Comparison of ENCODE assay signal across 29 cellular contexts in the genomic region with DNA sequence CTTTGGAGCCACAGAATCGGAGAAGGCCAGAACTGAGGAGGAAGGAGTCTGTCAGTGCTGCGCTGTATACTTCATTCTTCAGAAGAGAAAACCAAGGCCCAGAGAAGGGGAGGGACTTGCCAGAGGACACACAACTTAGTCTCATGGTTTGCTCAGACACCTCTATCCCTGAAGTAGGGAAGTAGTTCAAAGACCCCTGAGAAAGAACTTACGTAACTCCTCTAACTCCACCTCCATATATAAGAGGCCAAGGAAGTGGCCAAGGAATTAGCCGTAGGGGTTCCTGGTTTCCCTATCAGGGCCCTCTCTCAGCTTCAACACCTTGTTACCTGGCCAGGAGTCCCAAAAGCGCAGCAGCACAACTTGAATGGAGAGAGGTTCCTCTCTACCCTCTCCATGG. TPM values are rescaled to one million over a fixed set of nuclear protein-coding genes. Genes with fewer than 3 reads are reported as not detected.
DNase-seq lines count a peak whose midpoint lies in the region; ATAC-seq, FAIRE-seq and TF ChIP-seq lines count a peak whose summit lies in the region.
"Had no signal": no experiment of that assay in that cellular context is flagged by ENCODE, and none has a peak within 500 bp of the region (broad histone marks: within the 10 kb centered on the region; RNA-seq: fewer than 3 reads in every experiment).

No MANE protein-coding gene starts in this region.

- ATAC-seq in GM23338 = no peak
- ATAC-seq: HepG2, psoas muscle had no signal

- H3K4me3 Mint-ChIP-seq in GM23338 = no peak overlapping the region
- H3K4me3 Mint-ChIP-seq: immature natural killer cell; naive thymus-derived CD4-positive, alpha-beta T cell had no signal

- no peak overlapping the region for H3K4me3 ChIP-seq in GM23338
- H3K4me3 ChIP-seq in PC-9 = no peak overlapping the region; the same call in 1 of the 2 replicates
- no peak overlapping the region for H3K4me3 ChIP-seq in keratinocyte (ENCODE audit: control insufficient read depth in 2 of 3, extremely low read depth in 1 of 3, insufficient read depth in 2 of 3, low read depth in 1 of 3, low read length in 3 of 3)
- no peak overlapping the region for H3K4me3 ChIP-seq in skin epidermis
- no peak overlapping the region for H3K4me3 ChIP-seq in BE2C (ENCODE audit: low read depth, low read length)
- H3K4me3 ChIP-seq: psoas muscle, SJCRH30 had no signal

- no peak overlapping the region for H3K27ac Mint-ChIP-seq in GM23338
- H3K27ac Mint-ChIP-seq: immature natural killer cell had no signal

- H3K4me1 ChIP-seq in GM23338 (ENCODE audit: insufficient read depth) (peaks cover 7% of the 10 kb centered on the region), PC-9 (replicated peaks; ENCODE audit: insufficient read depth) (peaks cover 84% of the 10 kb centered on the region), keratinocyte (ENCODE audit: control insufficient read depth, extremely low read depth, insufficient read depth, low read length) (peaks cover 53% of the 10 kb centered on the region), BE2C (no peaks in the 10 kb centered on the region)
- H3K4me1 ChIP-seq: psoas muscle had no signal

- CTCF ChIA-PET in PC-9 (lab: Charles Lee) = interaction anchor here (0.7 to 0.8 kb wide), 2 partner anchors 69 to 71 kb away, joined by 3 to 6 read pairs; a partner anchor contains a TSS

- H3K79me2 ChIP-seq in GM23338 (replicated peaks; ENCODE audit: insufficient read depth) (no peaks in the 10 kb centered on the region), PC-9 (ENCODE audit: low read depth) (peaks cover 38% of the 10 kb centered on the region), keratinocyte (ENCODE audit: control insufficient read depth, insufficient read depth, low read length) (no peaks in the 10 kb centered on the region)

- no peaks in the 10 kb centered on the region for H3K9me1 ChIP-seq in keratinocyte (ENCODE audit: control insufficient read depth, extremely low read depth, insufficient read depth, low read length)

- peaks cover 17% of the 10 kb centered on the region for H3K4me1 Mint-ChIP-seq in GM23338
- H3K4me1 Mint-ChIP-seq: immature natural killer cell had no signal

- H3K9me2 ChIP-seq in GM23338 (ENCODE audit: insufficient read depth) = peaks cover 5% of the 10 kb centered on the region; the same call in 1 of the 2 replicates
- no peaks in the 10 kb centered on the region for H3K9me2 ChIP-seq in PC-9 (ENCODE audit: insufficient read depth)

- H3K9me3 ChIP-seq in PC-9 (ENCODE audit: insufficient read depth, low read depth) (no peaks in the 10 kb centered on the region), keratinocyte (ENCODE audit: control insufficient read depth, low read depth, low read length) (no peaks in the 10 kb centered on the region), BE2C (no peaks in the 10 kb centered on the region)
- H3K9me3 ChIP-seq: neutrophil, psoas muscle, SJCRH30 had no signal

- H3K27me3 Mint-ChIP-seq in GM23338 (ENCODE audit: insufficient read depth, low read depth, poor library complexity) = peaks cover 11% of the 10 kb centered on the region

- H3K4me2 ChIP-seq in GM23338 (no peak overlapping the region), PC-9 (peak overlapping the region; percentile 92), keratinocyte (ENCODE audit: control insufficient read depth, extremely low read depth, insufficient read depth, low read depth, low read length) (no peak overlapping the region)

- no peaks in the 10 kb centered on the region for H3K9me3 Mint-ChIP-seq in GM23338
- H3K9me3 Mint-ChIP-seq: immature natural killer cell had no signal

- POLR2A ChIA-PET in PC-9 (lab: Charles Lee; ENCODE audit: unreplicated experiment) = no interaction called here

- H3K27ac ChIP-seq in GM23338 (ENCODE audit: low read depth) = no peak overlapping the region
- H3K27ac ChIP-seq in PC-9 = peak overlapping the region; percentile 86; the same call in 1 of the 2 replicates
- H3K27ac ChIP-seq in keratinocyte (ENCODE audit: control insufficient read depth, insufficient read depth, low read length) = no peak overlapping the region
- peak overlapping the region in 19 of 21 experiments; percentile 31 to 94 (median 82) for H3K27ac ChIP-seq in skin epidermis
- H3K27ac ChIP-seq: neutrophil, psoas muscle, SJCRH30 had no signal

- H3K36me3 Mint-ChIP-seq in GM23338 (ENCODE audit: low read depth) = no peaks in the 10 kb centered on the region
- H3K36me3 Mint-ChIP-seq: immature natural killer cell; naive thymus-derived CD4-positive, alpha-beta T cell had no signal

- H4K20me1 ChIP-seq in GM23338 (replicated peaks; ENCODE audit: insufficient read depth) = no peaks in the 10 kb centered on the region
- no peaks in the 10 kb centered on the region for H4K20me1 ChIP-seq in PC-9 (ENCODE audit: insufficient read depth)
- no peaks in the 10 kb centered on the region for H4K20me1 ChIP-seq in keratinocyte (ENCODE audit: control insufficient read depth, extremely low read depth, insufficient read depth, low read length)

- H2AFZ ChIP-seq in GM23338 (peak overlapping the region; percentile 72; the same call in 1 of the 2 replicates), PC-9 (peak overlapping the region; percentile 40; the same call in 1 of the 2 replicates), keratinocyte (ENCODE audit: control insufficient read depth, low read length) (no peak overlapping the region)

- H3K36me3 ChIP-seq in GM23338 (ENCODE audit: insufficient read depth) (no peaks in the 10 kb centered on the region), PC-9 (ENCODE audit: low read depth) (no peaks in the 10 kb centered on the region), keratinocyte (ENCODE audit: control insufficient read depth in 2 of 2, extremely low read depth in 1 of 2, insufficient read depth in 2 of 2, low read length in 2 of 2) (no peaks in the 10 kb centered on the region), BE2C (no peaks in the 10 kb centered on the region)
- H3K36me3 ChIP-seq: neutrophil, SJCRH30 had no signal

- no peaks in the 10 kb centered on the region for H3K27me3 ChIP-seq in GM23338 (ENCODE audit: insufficient read depth)
- H3K27me3 ChIP-seq in PC-9 (ENCODE audit: insufficient read depth, low read depth) = no peaks in the 10 kb centered on the region
- no peaks in the 10 kb centered on the region for H3K27me3 ChIP-seq in keratinocyte (ENCODE audit: control insufficient read depth, extremely low read depth, insufficient read depth, low read length)
- no peaks in the 10 kb centered on the region for H3K27me3 ChIP-seq in BE2C
- H3K27me3 ChIP-seq: neutrophil, SJCRH30 had no signal

- DNase-seq in GM23338 (ENCODE audit: low spot score) (no peak), PC-9 (no peak), keratinocyte (ENCODE audit: low read depth, low spot score) (no peak), NCI-H1694 treated with DMSO at 0.1 percent for 48 hours (lab: John Stamatoyannopoulos, UW) (no peak), BE2C (no peak), glomerular visceral epithelial cell (ENCODE audit: extremely low spot score) (no peak)
- DNase-seq in activated CD4-positive, alpha-beta T cell treated with anti-CD3 and anti-CD28 coated beads, Interleukin-2, amount 50 U/mL, for 48 hours = no peak
- DNase-seq: activated CD4-positive, alpha-beta T cell treated with anti-CD3 and anti-CD28 coated beads, Interleukin-2, amount 50 U/mL, for 4 hours; activated CD4-positive, CD25-positive, alpha-beta regulatory T cell; activated naive CD4-positive, alpha-beta T cell; activated T-cell treated with anti-CD3 and anti-CD28 coated beads, Interleukin-2, amount 50 U/mL, for 48 hours; amygdala; C1 segment of cervical spinal cord; COR-L47; HCEC 1CT; immature natural killer cell; Karpas-422; NCI-H446; RPMI8226; SJCRH30; stimulated activated CD4-positive, alpha-beta T cell treated with anti-CD3 and anti-CD28 coated beads, Interleukin-15, amount 100 ng/mL, for 24 hours; stimulated activated CD4-positive, alpha-beta T cell treated with anti-CD3 and anti-CD28 coated beads, Interleukin-4, amount 100 ng/mL, for 4 hours; T1000 had no signal

- no TSS peak for BruUV-seq in PC-9 (replicated peaks; lab: Mats Ljungman, UMichigan)

- intact Hi-C loops in PC-9 (cut with micrococcal nuclease; ENCODE audit: unreplicated experiment) = no loop called here

- TF ChIP-seq CTCF in GM23338 (conservative IDR thresholded peaks at IDR 0.05; ENCODE audit: low read depth in 2 of 2) (no peak), PC-9 (conservative IDR thresholded peaks at IDR 0.05) (no peak), keratinocyte (optimal IDR thresholded peaks at IDR 0.05 in 1 of 3, IDR thresholded peaks at IDR 0.05 in 1 of 3, conservative IDR thresholded peaks at IDR 0.05 in 1 of 3; ENCODE audit: extremely low read depth in 1 of 3, insufficient read depth in 2 of 3, low read length in 3 of 3) (no peak), BE2C (IDR thresholded peaks at IDR 0.05; ENCODE audit: low read depth, low read length) (no peak)

- FAIRE-seq in keratinocyte (lab: Jason Lieb, UNC) = no peak
- FAIRE-seq: GM12892, HepG2 had no signal

- H3F3A ChIP-seq in GM23338 (replicated peaks; ENCODE audit: low read depth) (no peaks in the 10 kb centered on the region), PC-9 (ENCODE audit: insufficient read depth, low read depth) (peaks cover 19% of the 10 kb centered on the region)

- H3K9ac ChIP-seq in keratinocyte (ENCODE audit: control insufficient read depth, extremely low read depth, insufficient read depth, low read length) = peak overlapping the region; percentile 12

- dilution Hi-C loops in keratinocyte (cut with MboI; ENCODE audit: extremely low pct_ligation_motif_present, low sequenced_read_pairs) = no loop called here

RNA-seq across cellular contexts. Expression of a gene that starts 0.6 kb away (rescaled TPM):
- total RNA-seq in GM23338 (2014; rRNA removed; shearing (Covaris generic)) = not detected in 2 replicates
- polyA plus RNA-seq in GM23338 (2016; fragmentation: Nextera tagmentation; extraction: Ambion mirVana) = 0.16 and 0.42 TPM in 2 replicates
- total RNA-seq in PC-9 (2021) = 8.8 and 9.0 TPM in 2 replicates
- polyA plus RNA-seq in keratinocyte = 6.0 to 19.0 TPM (median 8.6 TPM) in 3 replicates
- polyA plus RNA-seq in keratinocyte (2011; ENCODE audit: low read depth) = 60.1 TPM
- polyA plus RNA-seq in keratinocyte (2011; cell fraction: cytosol; rRNA removed) = 2.6 and 4.3 TPM in 2 replicates
- 20.7 and 42.1 TPM in 2 replicates for polyA plus RNA-seq in keratinocyte (2011; cell fraction: nucleus; rRNA removed)
- 2.9 and 144 TPM in 2 replicates for polyA plus RNA-seq in keratinocyte (2012; ENCODE audit: low replicate concordance)
- polyA minus RNA-seq in keratinocyte = 7.1 to 52.8 TPM (median 19.4 TPM) in 3 replicates
- polyA minus RNA-seq in keratinocyte (2011; cell fraction: cytosol; rRNA and poly(A)+ RNA removed) = 6.5 TPM
- polyA minus RNA-seq in keratinocyte (2011; cell fraction: nucleus; rRNA and poly(A)+ RNA removed) = 19.1 and 21.9 TPM in 2 replicates
- polyA plus RNA-seq in BE2C (2012; ENCODE audit: insufficient read depth, insufficient read length, low read depth) = 0.68 TPM
- total RNA-seq: naive thymus-derived CD4-positive, alpha-beta T cell; psoas muscle had no signal
- polyA plus RNA-seq: immature natural killer cell; naive thymus-derived CD4-positive, alpha-beta T cell had no signal

RNA-seq across cellular contexts. Expression of a gene that starts 8.2 kb away (rescaled TPM):
- 5.6 and 6.3 TPM in 2 replicates for total RNA-seq in GM23338 (2014; rRNA removed; shearing (Covaris generic))
- polyA plus RNA-seq in GM23338 (2016; fragmentation: Nextera tagmentation; extraction: Ambion mirVana) (6.6 and 7.2 TPM in 2 replicates), keratinocyte (0.32 to 0.73 TPM (median 0.54 TPM) in 3 replicates)
- total RNA-seq in PC-9 (2021) = 5.6 and 7.4 TPM in 2 replicates
- polyA plus RNA-seq in keratinocyte (2011; ENCODE audit: low read depth) = not detected
- 0.15 and 0.36 TPM in 2 replicates for polyA plus RNA-seq in keratinocyte (2011; cell fraction: cytosol; rRNA removed)
- polyA plus RNA-seq in keratinocyte (2011; cell fraction: nucleus; rRNA removed) = 0.38 and 1.3 TPM in 2 replicates
- 0.17 and 0.40 TPM in 2 replicates for polyA plus RNA-seq in keratinocyte (2012; ENCODE audit: low replicate concordance)
- 1.4 TPM in 1 of 3 replicates, not detected in the others for polyA minus RNA-seq in keratinocyte
- not detected for polyA minus RNA-seq in keratinocyte (2011; cell fraction: cytosol; rRNA and poly(A)+ RNA removed)
- not detected in 2 replicates for polyA minus RNA-seq in keratinocyte (2011; cell fraction: nucleus; rRNA and poly(A)+ RNA removed)
- 4.7 TPM for polyA plus RNA-seq in BE2C (2012; ENCODE audit: insufficient read depth, insufficient read length, low read depth)
- total RNA-seq: SJCRH30 had no signal

RNA-seq across cellular contexts. Expression of a gene that starts 20.2 kb away (rescaled TPM):
- total RNA-seq in GM23338 (2014; rRNA removed; shearing (Covaris generic)) = 0.19 TPM in 1 of 2 replicates, not detected in the other
- polyA plus RNA-seq in GM23338 (2016; fragmentation: Nextera tagmentation; extraction: Ambion mirVana) (0.45 and 1.0 TPM in 2 replicates), keratinocyte (0.05 to 0.45 TPM (median 0.16 TPM) in 3 replicates)
- 0.46 and 0.65 TPM in 2 replicates for total RNA-seq in PC-9 (2021)
- 6.6 TPM for polyA plus RNA-seq in keratinocyte (2011; ENCODE audit: low read depth)
- polyA plus RNA-seq in keratinocyte (2011; cell fraction: cytosol; rRNA removed) = 0.05 and 0.06 TPM in 2 replicates
- 0.99 and 1.1 TPM in 2 replicates for polyA plus RNA-seq in keratinocyte (2011; cell fraction: nucleus; rRNA removed)
- polyA plus RNA-seq in keratinocyte (2012; ENCODE audit: low replicate concordance) = 0.29 and 11.6 TPM in 2 replicates
- 0.26 to 0.42 TPM in 2 of 3 replicates, not detected in the other for polyA minus RNA-seq in keratinocyte
- not detected for polyA minus RNA-seq in keratinocyte (2011; cell fraction: cytosol; rRNA and poly(A)+ RNA removed)
- 0.63 and 0.93 TPM in 2 replicates for polyA minus RNA-seq in keratinocyte (2011; cell fraction: nucleus; rRNA and poly(A)+ RNA removed)
- polyA plus RNA-seq in BE2C (2012; ENCODE audit: insufficient read depth, insufficient read length, low read depth) = 0.56 TPM

RNA-seq across cellular contexts. Expression of a gene that starts 27.9 kb away (rescaled TPM):
- 19.7 and 45.6 TPM in 2 replicates for total RNA-seq in GM23338 (2014; rRNA removed; shearing (Covaris generic))
- polyA plus RNA-seq in GM23338 (2016; fragmentation: Nextera tagmentation; extraction: Ambion mirVana) (352 and 395 TPM in 2 replicates), keratinocyte (106 to 228 TPM (median 184 TPM) in 3 replicates)
- 68.2 and 74.4 TPM in 2 replicates for total RNA-seq in PC-9 (2021)
- 260 TPM for polyA plus RNA-seq in keratinocyte (2011; ENCODE audit: low read depth)
- polyA plus RNA-seq in keratinocyte (2011; cell fraction: cytosol; rRNA removed) = 137 and 187 TPM in 2 replicates
- 63.9 and 100 TPM in 2 replicates for polyA plus RNA-seq in keratinocyte (2011; cell fraction: nucleus; rRNA removed)
- polyA plus RNA-seq in keratinocyte (2012; ENCODE audit: low replicate concordance) = 213 and 232 TPM in 2 replicates
- polyA minus RNA-seq in keratinocyte = 12.6 to 31.6 TPM (median 18.4 TPM) in 3 replicates
- polyA minus RNA-seq in keratinocyte (2011; cell fraction: cytosol; rRNA and poly(A)+ RNA removed) = 52.6 TPM
- polyA minus RNA-seq in keratinocyte (2011; cell fraction: nucleus; rRNA and poly(A)+ RNA removed) = 6.5 and 12.3 TPM in 2 replicates
- 340 TPM for polyA plus RNA-seq in BE2C (2012; ENCODE audit: insufficient read depth, insufficient read length, low read depth)

RNA-seq across cellular contexts. Expression of a gene that starts 28.0 kb away (rescaled TPM):
- 29.7 and 35.9 TPM in 2 replicates for total RNA-seq in GM23338 (2014; rRNA removed; shearing (Covaris generic))
- polyA plus RNA-seq in GM23338 (2016; fragmentation: Nextera tagmentation; extraction: Ambion mirVana) (38.0 and 43.0 TPM in 2 replicates), keratinocyte (22.9 to 51.0 TPM (median 27.6 TPM) in 3 replicates)
- total RNA-seq in PC-9 (2021) = 25.9 and 26.8 TPM in 2 replicates
- polyA plus RNA-seq in keratinocyte (2011; ENCODE audit: low read depth) = 24.7 TPM
- polyA plus RNA-seq in keratinocyte (2011; cell fraction: cytosol; rRNA removed) = 24.3 and 34.8 TPM in 2 replicates
- polyA plus RNA-seq in keratinocyte (2011; cell fraction: nucleus; rRNA removed) = 71.9 and 77.7 TPM in 2 replicates
- polyA plus RNA-seq in keratinocyte (2012; ENCODE audit: low replicate concordance) = 41.7 and 50.3 TPM in 2 replicates
- 28.3 to 68.5 TPM (median 38.7 TPM) in 3 replicates for polyA minus RNA-seq in keratinocyte
- polyA minus RNA-seq in keratinocyte (2011; cell fraction: cytosol; rRNA and poly(A)+ RNA removed) = 17.3 TPM
- 20.2 and 27.1 TPM in 2 replicates for polyA minus RNA-seq in keratinocyte (2011; cell fraction: nucleus; rRNA and poly(A)+ RNA removed)
- 26.7 TPM for polyA plus RNA-seq in BE2C (2012; ENCODE audit: insufficient read depth, insufficient read length, low read depth)

Comparison
In these comparisons a context has a peak if more than half of its experiments do, and no peak if none do; other contexts are left out.
1. H3K27ac ChIP-seq: peak in PC-9 (single experiment) and skin epidermis (19 of 21); none in GM23338 (single experiment) and keratinocyte (single experiment).